21 cellular contexts compared by ENCODE assay signal in the genomic region with DNA sequence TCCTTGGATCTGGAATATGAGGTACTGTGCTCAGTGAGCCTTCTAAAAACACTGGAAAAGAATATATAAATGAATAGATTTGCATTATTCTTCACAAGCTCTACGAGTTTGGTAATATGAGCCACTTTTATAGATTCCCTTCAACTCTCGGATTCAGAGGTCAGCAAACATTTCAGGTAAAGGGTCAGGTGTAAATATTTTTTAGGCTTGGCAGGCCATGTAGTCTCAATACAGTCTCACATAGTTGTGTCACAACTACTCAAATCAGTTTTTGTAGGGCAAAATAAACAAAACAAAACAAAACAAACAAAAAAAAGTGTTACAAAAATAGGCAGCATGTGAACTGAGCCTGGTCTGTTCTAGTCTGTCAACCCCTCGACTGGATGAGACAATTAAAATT.
"Had no signal": no experiment of that assay in that cellular context is flagged by ENCODE, and none has a peak within 500 bp of the region (broad histone marks: within the 10 kb centered on the region; RNA-seq: fewer than 3 reads in every experiment).

No MANE protein-coding gene starts in this region.

- H3K4me3 Mint-ChIP-seq: IgD-negative memory B cell had no signal

- FAIRE-seq: K562, RCC 7860 had no signal

- H3K27ac ChIP-seq: KMS-11 had no signal

- H3K4me2 ChIP-seq: KMS-11, SK-N-SH had no signal

- H3K27me3 Mint-ChIP-seq: IgD-negative memory B cell had no signal

- H3K9me3 ChIP-seq: SK-N-SH had no signal

- ATAC-seq: K562 had no signal

- H3K27ac Mint-ChIP-seq: IgD-negative memory B cell had no signal

- H3K9ac ChIP-seq: KMS-11, SK-N-SH had no signal

- DNase-seq: Kasumi-1, MM.1S, NCI-H1092 treated with DMSO at 0.1 percent for 48 hours, NCI-H1436, NCI-H187, NCI-H2029, NCI-H2081 treated with DMSO at 0.1 percent for 48 hours, NCI-H2171, NCI-H226, NCI-H446, NCI-H510A, NCI-H524 treated with DMSO at 0.1 percent for 48 hours, NCI-H69, NCI-H774, Right ventricle myocardium superior, RPMI8226, SK-N-SH had no signal

- H3K4me3 ChIP-seq: K562 had no signal
